In the genomic region with DNA sequence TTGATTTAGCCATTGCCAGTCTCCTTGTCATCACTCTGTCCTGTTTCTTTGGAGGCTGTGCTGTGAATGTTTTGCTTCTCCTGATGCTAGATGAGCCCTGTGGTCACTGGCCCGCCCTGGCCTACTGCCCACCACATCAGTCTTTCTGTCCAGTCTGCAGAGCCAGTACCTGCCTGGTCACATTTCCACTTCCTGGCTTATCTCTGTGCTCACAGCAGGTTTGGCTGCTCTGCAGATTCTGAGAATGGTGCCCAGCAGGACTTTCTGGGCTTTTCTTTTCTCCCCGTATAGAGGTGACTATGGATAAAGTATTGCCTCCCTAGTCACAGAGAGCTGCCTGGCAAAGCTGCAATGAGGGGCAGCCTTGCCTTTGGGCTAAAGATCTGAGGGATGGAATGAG, we compare ENCODE assay signal across 18 cellular contexts.
"Had no signal": no experiment of that assay in that cellular context is flagged by ENCODE, and none has a peak within 500 bp of the region (broad histone marks: within the 10 kb centered on the region; RNA-seq: fewer than 3 reads in every experiment).

No MANE protein-coding gene starts in this region.

- H3K36me3 ChIP-seq: heart right ventricle, left lung, lower lobe of right lung, spleen, tibial nerve had no signal

- H3K36me3 Mint-ChIP-seq: memory B cell; naive B cell; stimulated activated memory B cell treated with anti-CD40 and anti-IgM and Interleukin-4, amounts not matched to agents 10 μg/mL and 1 μg/mL and 100 μg/mL, for 72 hours had no signal

- ATAC-seq: left lung; lower lobe of right lung; stimulated activated memory B cell treated with anti-CD40 and anti-IgM and Interleukin-4, amounts not matched to agents 10 μg/mL and 1 μg/mL and 100 μg/mL, for 72 hours had no signal

- H3K9me3 Mint-ChIP-seq: memory B cell; stimulated activated memory B cell treated with anti-CD40 and anti-IgM and Interleukin-4, amounts not matched to agents 10 μg/mL and 1 μg/mL and 100 μg/mL, for 72 hours; stimulated activated naive CD8-positive, alpha-beta T cell treated with anti-CD3 and anti-CD28 coated beads, Interleukin-15, Interleukin-2, amounts not matched to agents 100 ng/mL and 50 ng/mL, for 24 hours had no signal

- H3K4me1 ChIP-seq: lower lobe of right lung, psoas muscle, spleen had no signal

- H3K27me3 ChIP-seq: heart right ventricle, left lung, spleen, tibial nerve had no signal

- H3K9me3 ChIP-seq: heart right ventricle, left lung, lower lobe of right lung, psoas muscle, spleen, tibial nerve had no signal

- H3K4me1 Mint-ChIP-seq: memory B cell; naive B cell; stimulated activated memory B cell treated with anti-CD40 and anti-IgM and Interleukin-4, amounts not matched to agents 10 μg/mL and 1 μg/mL and 100 μg/mL, for 72 hours had no signal

- H3K4me3 ChIP-seq: coronary artery, heart right ventricle, left lung, lower lobe of right lung, psoas muscle, spleen, tibial nerve had no signal

- DNase-seq: caudate nucleus; effector CD4-positive, alpha-beta T cell; heart right ventricle; islet precursor cell; left lung; lower lobe of right lung; naive B cell; psoas muscle; retina; spleen; stimulated activated CD4-positive, alpha-beta T cell treated with anti-CD3 and anti-CD28 coated beads, Interleukin-15, amount 100 ng/mL, for 24 hours; stimulated activated CD4-positive, alpha-beta T cell treated with anti-CD3 and anti-CD28 coated beads, Interleukin-1b, Interleukin-23, amount 100 ng/mL, for 48 hours; stimulated activated CD4-positive, alpha-beta T cell treated with anti-CD3 and anti-CD28 coated beads, Interleukin-4, amount 100 ng/mL, for 24 hours had no signal

- H3K27ac ChIP-seq: left lung, lower lobe of right lung, psoas muscle, spleen had no signal

- H3K27me3 Mint-ChIP-seq: memory B cell; naive B cell; stimulated activated memory B cell treated with anti-CD40 and anti-IgM and Interleukin-4, amounts not matched to agents 10 μg/mL and 1 μg/mL and 100 μg/mL, for 72 hours; stimulated activated naive CD8-positive, alpha-beta T cell treated with anti-CD3 and anti-CD28 coated beads, Interleukin-15, Interleukin-2, amounts not matched to agents 100 ng/mL and 50 ng/mL, for 24 hours had no signal

- H3K4me3 Mint-ChIP-seq: memory B cell; naive B cell; stimulated activated memory B cell treated with anti-CD40 and anti-IgM and Interleukin-4, amounts not matched to agents 10 μg/mL and 1 μg/mL and 100 μg/mL, for 72 hours; stimulated activated naive CD8-positive, alpha-beta T cell treated with anti-CD3 and anti-CD28 coated beads, Interleukin-15, Interleukin-2, amounts not matched to agents 100 ng/mL and 50 ng/mL, for 24 hours had no signal

- H3K27ac Mint-ChIP-seq: memory B cell; stimulated activated memory B cell treated with anti-CD40 and anti-IgM and Interleukin-4, amounts not matched to agents 10 μg/mL and 1 μg/mL and 100 μg/mL, for 72 hours; stimulated activated naive CD8-positive, alpha-beta T cell treated with anti-CD3 and anti-CD28 coated beads, Interleukin-15, Interleukin-2, amounts not matched to agents 100 ng/mL and 50 ng/mL, for 24 hours had no signal
